ENCODE assay signal across 1 cellular context in the genomic region with DNA sequence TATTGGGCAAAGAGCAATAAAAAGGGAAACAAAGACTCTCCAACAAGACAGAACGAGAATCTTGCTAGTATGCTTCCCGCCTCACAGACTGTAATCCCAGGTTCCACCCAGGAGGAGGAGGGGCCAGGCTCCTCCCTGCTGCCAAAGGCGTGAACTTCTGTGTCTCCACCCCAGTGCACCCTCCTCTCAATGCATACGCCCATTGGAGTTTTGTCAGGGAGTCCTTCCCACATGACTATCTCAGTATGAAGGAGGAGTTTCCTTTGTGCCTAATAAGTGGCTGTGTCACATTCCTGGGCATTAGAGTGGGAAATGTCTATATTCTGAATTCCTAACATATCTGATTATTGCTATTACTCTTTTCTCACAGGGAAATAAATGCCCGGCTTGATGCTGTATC.
TF ChIP-seq lines count a peak whose summit lies in the region.

No MANE protein-coding gene starts in this region.

TF ChIP-seq in H1, 55 proteins besides CTCF, POLR2A, EP300 and RAD21 (continued from another document):
- TF ChIP-seq BCL11A (IDR thresholded peaks at IDR 0.05; ENCODE audit: low read depth in 2 of 2, low read length in 2 of 2) = no peak
- TF ChIP-seq PHF8 (conservative IDR thresholded peaks at IDR 0.05; ENCODE audit: low read depth, low read length) = no peak
- TF ChIP-seq SP4 (IDR thresholded peaks at IDR 0.05; ENCODE audit: low read length) = no peak
- TF ChIP-seq JUND (IDR thresholded peaks at IDR 0.05; ENCODE audit: low read length) = no peak
- no peak for TF ChIP-seq NANOG (IDR thresholded peaks at IDR 0.05; ENCODE audit: insufficient read depth, low read depth, low read length, poor library complexity, severe bottlenecking)
- TF ChIP-seq KDM5A (IDR thresholded peaks at IDR 0.05; ENCODE audit: low read length) = no peak
- TF ChIP-seq CHD1 (IDR thresholded peaks at IDR 0.05; ENCODE audit: low read depth, low read length) = no peak
- TF ChIP-seq, protein P1, sequence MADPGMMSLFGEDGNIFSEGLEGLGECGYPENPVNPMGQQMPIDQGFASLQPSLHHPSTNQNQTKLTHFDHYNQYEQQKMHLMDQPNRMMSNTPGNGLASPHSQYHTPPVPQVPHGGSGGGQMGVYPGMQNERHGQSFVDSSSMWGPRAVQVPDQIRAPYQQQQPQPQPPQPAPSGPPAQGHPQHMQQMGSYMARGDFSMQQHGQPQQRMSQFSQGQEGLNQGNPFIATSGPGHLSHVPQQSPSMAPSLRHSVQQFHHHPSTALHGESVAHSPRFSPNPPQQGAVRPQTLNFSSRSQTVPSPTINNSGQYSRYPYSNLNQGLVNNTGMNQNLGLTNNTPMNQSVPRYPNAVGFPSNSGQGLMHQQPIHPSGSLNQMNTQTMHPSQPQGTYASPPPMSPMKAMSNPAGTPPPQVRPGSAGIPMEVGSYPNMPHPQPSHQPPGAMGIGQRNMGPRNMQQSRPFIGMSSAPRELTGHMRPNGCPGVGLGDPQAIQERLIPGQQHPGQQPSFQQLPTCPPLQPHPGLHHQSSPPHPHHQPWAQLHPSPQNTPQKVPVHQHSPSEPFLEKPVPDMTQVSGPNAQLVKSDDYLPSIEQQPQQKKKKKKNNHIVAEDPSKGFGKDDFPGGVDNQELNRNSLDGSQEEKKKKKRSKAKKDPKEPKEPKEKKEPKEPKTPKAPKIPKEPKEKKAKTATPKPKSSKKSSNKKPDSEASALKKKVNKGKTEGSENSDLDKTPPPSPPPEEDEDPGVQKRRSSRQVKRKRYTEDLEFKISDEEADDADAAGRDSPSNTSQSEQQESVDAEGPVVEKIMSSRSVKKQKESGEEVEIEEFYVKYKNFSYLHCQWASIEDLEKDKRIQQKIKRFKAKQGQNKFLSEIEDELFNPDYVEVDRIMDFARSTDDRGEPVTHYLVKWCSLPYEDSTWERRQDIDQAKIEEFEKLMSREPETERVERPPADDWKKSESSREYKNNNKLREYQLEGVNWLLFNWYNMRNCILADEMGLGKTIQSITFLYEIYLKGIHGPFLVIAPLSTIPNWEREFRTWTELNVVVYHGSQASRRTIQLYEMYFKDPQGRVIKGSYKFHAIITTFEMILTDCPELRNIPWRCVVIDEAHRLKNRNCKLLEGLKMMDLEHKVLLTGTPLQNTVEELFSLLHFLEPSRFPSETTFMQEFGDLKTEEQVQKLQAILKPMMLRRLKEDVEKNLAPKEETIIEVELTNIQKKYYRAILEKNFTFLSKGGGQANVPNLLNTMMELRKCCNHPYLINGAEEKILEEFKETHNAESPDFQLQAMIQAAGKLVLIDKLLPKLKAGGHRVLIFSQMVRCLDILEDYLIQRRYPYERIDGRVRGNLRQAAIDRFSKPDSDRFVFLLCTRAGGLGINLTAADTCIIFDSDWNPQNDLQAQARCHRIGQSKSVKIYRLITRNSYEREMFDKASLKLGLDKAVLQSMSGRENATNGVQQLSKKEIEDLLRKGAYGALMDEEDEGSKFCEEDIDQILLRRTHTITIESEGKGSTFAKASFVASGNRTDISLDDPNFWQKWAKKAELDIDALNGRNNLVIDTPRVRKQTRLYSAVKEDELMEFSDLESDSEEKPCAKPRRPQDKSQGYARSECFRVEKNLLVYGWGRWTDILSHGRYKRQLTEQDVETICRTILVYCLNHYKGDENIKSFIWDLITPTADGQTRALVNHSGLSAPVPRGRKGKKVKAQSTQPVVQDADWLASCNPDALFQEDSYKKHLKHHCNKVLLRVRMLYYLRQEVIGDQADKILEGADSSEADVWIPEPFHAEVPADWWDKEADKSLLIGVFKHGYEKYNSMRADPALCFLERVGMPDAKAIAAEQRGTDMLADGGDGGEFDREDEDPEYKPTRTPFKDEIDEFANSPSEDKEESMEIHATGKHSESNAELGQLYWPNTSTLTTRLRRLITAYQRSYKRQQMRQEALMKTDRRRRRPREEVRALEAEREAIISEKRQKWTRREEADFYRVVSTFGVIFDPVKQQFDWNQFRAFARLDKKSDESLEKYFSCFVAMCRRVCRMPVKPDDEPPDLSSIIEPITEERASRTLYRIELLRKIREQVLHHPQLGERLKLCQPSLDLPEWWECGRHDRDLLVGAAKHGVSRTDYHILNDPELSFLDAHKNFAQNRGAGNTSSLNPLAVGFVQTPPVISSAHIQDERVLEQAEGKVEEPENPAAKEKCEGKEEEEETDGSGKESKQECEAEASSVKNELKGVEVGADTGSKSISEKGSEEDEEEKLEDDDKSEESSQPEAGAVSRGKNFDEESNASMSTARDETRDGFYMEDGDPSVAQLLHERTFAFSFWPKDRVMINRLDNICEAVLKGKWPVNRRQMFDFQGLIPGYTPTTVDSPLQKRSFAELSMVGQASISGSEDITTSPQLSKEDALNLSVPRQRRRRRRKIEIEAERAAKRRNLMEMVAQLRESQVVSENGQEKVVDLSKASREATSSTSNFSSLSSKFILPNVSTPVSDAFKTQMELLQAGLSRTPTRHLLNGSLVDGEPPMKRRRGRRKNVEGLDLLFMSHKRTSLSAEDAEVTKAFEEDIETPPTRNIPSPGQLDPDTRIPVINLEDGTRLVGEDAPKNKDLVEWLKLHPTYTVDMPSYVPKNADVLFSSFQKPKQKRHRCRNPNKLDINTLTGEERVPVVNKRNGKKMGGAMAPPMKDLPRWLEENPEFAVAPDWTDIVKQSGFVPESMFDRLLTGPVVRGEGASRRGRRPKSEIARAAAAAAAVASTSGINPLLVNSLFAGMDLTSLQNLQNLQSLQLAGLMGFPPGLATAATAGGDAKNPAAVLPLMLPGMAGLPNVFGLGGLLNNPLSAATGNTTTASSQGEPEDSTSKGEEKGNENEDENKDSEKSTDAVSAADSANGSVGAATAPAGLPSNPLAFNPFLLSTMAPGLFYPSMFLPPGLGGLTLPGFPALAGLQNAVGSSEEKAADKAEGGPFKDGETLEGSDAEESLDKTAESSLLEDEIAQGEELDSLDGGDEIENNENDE (IDR thresholded peaks at IDR 0.05; ENCODE audit: insufficient replicate concordance, low read length) = no peak
- TF ChIP-seq GABPA (IDR thresholded peaks at IDR 0.05; ENCODE audit: borderline replicate concordance, insufficient read depth, low read length) = no peak
